ENCODE assay signal across 8 cellular contexts in genomic region chr5:149358294-149358651, GRCh38. TPM values are rescaled to one million over a fixed set of nuclear protein-coding genes. Genes with fewer than 3 reads are reported as not detected.
A peak's percentile ranks its signal among the peaks of the same experiment; 100 is the strongest.
DNase-seq lines count a peak whose midpoint lies in the region; ATAC-seq and TF ChIP-seq lines count a peak whose summit lies in the region.

No MANE protein-coding gene starts in this region.

- peak overlapping the region; percentile 95 for H3K9ac ChIP-seq in SU-DHL-6 (ENCODE audit: low read length)

- H3K9me3 Mint-ChIP-seq in stimulated activated naive B cell treated with anti-CD40 and anti-IgM and Interleukin-4, amounts not matched to agents 10 μg/mL and 1 μg/mL and 100 μg/mL, for 72 hours, result no peaks in the 10 kb centered on the region

- TF ChIP-seq CTCF in SU-DHL-6 (IDR thresholded peaks at IDR 0.05; ENCODE audit: insufficient read depth, low read length, poor library complexity, severe bottlenecking), result no peak
- no peak for TF ChIP-seq CTCF in left lung (IDR thresholded peaks at IDR 0.05)

- H3K4me2 ChIP-seq in SU-DHL-6 (ENCODE audit: low read depth, low read length, poor library complexity, severe bottlenecking), result peak overlapping the region; percentile 68

- intact Hi-C loops in left lung (cut with DNase I), result no loop called here

- DNase-seq in stimulated activated CD4-positive, alpha-beta T cell treated with anti-CD3 and anti-CD28 coated beads, Interleukin-15, amount 100 ng/mL, for 24 hours, result peak; percentile 42
- no peak for DNase-seq in stimulated activated CD4-positive, alpha-beta T cell treated with anti-CD3 and anti-CD28 coated beads, Interleukin-2, amount 100 ng/mL, for 48 hours
- peak; percentile 31 for DNase-seq in central memory CD4-positive, alpha-beta T cell
- DNase-seq in left lung, result peak; percentile 56 to 82
- peak; percentile 7 for DNase-seq in stimulated activated naive B cell treated with anti-CD40 and anti-IgM and Interleukin-4, amounts not matched to agents 10 μg/mL and 1 μg/mL and 100 μg/mL, for 72 hours
- DNase-seq in GM19240 (ENCODE audit: insufficient read length, low spot score), result no peak

- H3K4me1 Mint-ChIP-seq in stimulated activated naive B cell treated with anti-CD40 and anti-IgM and Interleukin-4, amounts not matched to agents 10 μg/mL and 1 μg/mL and 100 μg/mL, for 72 hours, result peaks cover 17 to 24% of the 10 kb centered on the region in 2 donors

- peaks cover 35% of the 10 kb centered on the region for H3K79me2 ChIP-seq in SU-DHL-6 (ENCODE audit: insufficient read depth, low read length)

- peak overlapping the region; percentile 82 for H3K4me3 ChIP-seq in SU-DHL-6 (ENCODE audit: insufficient read depth, low read length, poor library complexity, severe bottlenecking)
- peak overlapping the region; percentile 73 to 77 for H3K4me3 ChIP-seq in left lung

- H3K27me3 ChIP-seq in SU-DHL-6 (ENCODE audit: low read length) (no peaks in the 10 kb centered on the region), left lung (no peaks in the 10 kb centered on the region)

- H3K4me3 Mint-ChIP-seq in stimulated activated naive B cell treated with anti-CD40 and anti-IgM and Interleukin-4, amounts not matched to agents 10 μg/mL and 1 μg/mL and 100 μg/mL, for 72 hours, result peak overlapping the region; percentile 92 to 96

- H3K9me3 ChIP-seq in SU-DHL-6 (ENCODE audit: insufficient read depth, low read length) (no peaks in the 10 kb centered on the region), left lung (no peaks in the 10 kb centered on the region)

- peak; percentile 8 for ATAC-seq in HG03432 (IDR thresholded peaks at IDR 0.05; ENCODE audit: unreplicated experiment)
- ATAC-seq in left lung, result peak; percentile 52
- peak; percentile 47 to 48 for ATAC-seq in stimulated activated naive B cell treated with anti-CD40 and anti-IgM and Interleukin-4, amounts not matched to agents 10 μg/mL and 1 μg/mL and 100 μg/mL, for 72 hours (replicated peaks)

- peaks cover 3 to 32% of the 10 kb centered on the region in 2 donors for H3K4me1 ChIP-seq in left lung

- peaks cover 14% of the 10 kb centered on the region; the same call in 1 of the 2 replicates for H3F3A ChIP-seq in SU-DHL-6 (ENCODE audit: insufficient read depth)

- H4K20me1 ChIP-seq in SU-DHL-6 (ENCODE audit: low read depth, low read length), result 0 out of 2 replicates have a peak, but pooled peaks cover 6% of the 10 kb centered on the region

- peak overlapping the region; percentile 95 for H3K27ac Mint-ChIP-seq in stimulated activated naive B cell treated with anti-CD40 and anti-IgM and Interleukin-4, amounts not matched to agents 10 μg/mL and 1 μg/mL and 100 μg/mL, for 72 hours

- H2AFZ ChIP-seq in SU-DHL-6 (ENCODE audit: low read depth, low read length, severe bottlenecking), result peak overlapping the region; percentile 49

- peaks cover 8 to 31% of the 10 kb centered on the region in 2 donors for H3K36me3 Mint-ChIP-seq in stimulated activated naive B cell treated with anti-CD40 and anti-IgM and Interleukin-4, amounts not matched to agents 10 μg/mL and 1 μg/mL and 100 μg/mL, for 72 hours

- no peaks in the 10 kb centered on the region for H3K9me2 ChIP-seq in SU-DHL-6 (replicated peaks; ENCODE audit: insufficient read depth, low read length)

- H3K27ac ChIP-seq in SU-DHL-6 (ENCODE audit: low read depth, low read length) (peak overlapping the region; percentile 62), left lung (peak overlapping the region; percentile 2 to 80)

- H3K36me3 ChIP-seq in SU-DHL-6 (ENCODE audit: low read length) (peaks cover 7% of the 10 kb centered on the region), left lung (peaks cover 0 to 27% of the 10 kb centered on the region in 2 donors)

- H3K27me3 Mint-ChIP-seq in stimulated activated naive B cell treated with anti-CD40 and anti-IgM and Interleukin-4, amounts not matched to agents 10 μg/mL and 1 μg/mL and 100 μg/mL, for 72 hours, result no peaks in the 10 kb centered on the region

RNA-seq across cellular contexts. Expression of gene PCYOX1L, which starts 0.4 kb away (rescaled TPM):
- total RNA-seq in left lung, result 10 to 100 TPM in 1 of 2 donors, 1 to 10 TPM in 1; 9.0 to 10.5 TPM

RNA-seq across cellular contexts. Expression of gene GRPEL2, which starts 13.0 kb away (rescaled TPM):
- total RNA-seq in left lung, result 10 to 100 TPM; 12.3 to 15.9 TPM

RNA-seq across cellular contexts. Expression of gene IL17B, which starts 20.8 kb away (rescaled TPM):
- total RNA-seq in left lung, result under 1 TPM in 1 of 2 donors, not detected in 1; 0.42 TPM

Comparison
In these comparisons a context has a peak if more than half of its experiments do, and no peak if none do; other contexts are left out.
1. DNase-seq: peak in stimulated activated CD4-positive, alpha-beta T cell treated with anti-CD3 and anti-CD28 coated beads, Interleukin-15, amount 100 ng/mL, for 24 hours (single experiment), central memory CD4-positive, alpha-beta T cell (single experiment), left lung (2 of 2) and stimulated activated naive B cell treated with anti-CD40 and anti-IgM and Interleukin-4, amounts not matched to agents 10 μg/mL and 1 μg/mL and 100 μg/mL, for 72 hours (single experiment); none in stimulated activated CD4-positive, alpha-beta T cell treated with anti-CD3 and anti-CD28 coated beads, Interleukin-2, amount 100 ng/mL, for 48 hours (0 of 2) and GM19240 (single experiment).
2. Peak in every context shown above with its lines, with median percentiles within 50 percentile points of each other: ATAC-seq.